Comparison of ENCODE assay signal across 9 cellular contexts in the genomic region with DNA sequence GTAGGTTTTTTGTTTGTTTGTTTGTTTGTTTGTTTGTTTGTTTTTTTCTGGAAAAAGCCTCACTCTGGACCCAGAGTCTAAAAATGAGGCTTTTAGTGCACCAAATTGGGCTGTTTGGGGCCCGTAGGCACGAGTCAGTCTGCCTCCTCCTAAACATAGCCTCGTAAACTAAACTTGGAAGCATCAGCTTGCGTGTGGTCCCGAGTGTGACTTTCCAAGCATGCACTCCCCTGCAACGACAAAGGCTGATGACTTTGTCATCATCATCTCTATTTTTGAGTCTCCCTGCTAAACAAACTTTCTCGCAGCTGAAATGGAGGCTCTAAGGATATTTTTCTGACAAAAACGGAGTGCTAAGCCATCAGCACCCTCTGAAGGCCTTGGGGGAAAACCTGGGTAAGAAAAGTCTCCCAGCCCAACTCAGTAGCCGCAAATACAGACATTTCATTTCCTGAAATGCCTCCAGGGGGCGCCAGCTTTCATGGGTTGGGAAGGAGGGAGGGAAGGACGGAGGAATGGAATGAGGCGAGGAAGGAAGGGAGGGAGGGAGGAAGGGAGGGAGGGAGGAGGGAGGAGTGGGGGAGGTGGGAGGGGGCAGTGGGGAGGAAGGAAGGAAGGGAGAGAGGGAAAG.
DNase-seq lines count a peak whose midpoint lies in the region; ATAC-seq and TF ChIP-seq lines count a peak whose summit lies in the region.
"Had no signal": no experiment of that assay in that cellular context is flagged by ENCODE, and none has a peak within 500 bp of the region (broad histone marks: within the 10 kb centered on the region; RNA-seq: fewer than 3 reads in every experiment).

No MANE protein-coding gene starts in this region.

- peak; percentile 69 for TF ChIP-seq CTCF in A673 (conservative IDR thresholded peaks at IDR 0.05; ENCODE audit: low read depth, low read length)
- TF ChIP-seq CTCF in GM06990 (IDR thresholded peaks at IDR 0.05; ENCODE audit: insufficient read depth, low read length, poor library complexity, severe bottlenecking) = peak; percentile 68

- H3K9me3 ChIP-seq in A673 (ENCODE audit: low read depth, low read length, poor library complexity, severe bottlenecking) = no peaks in the 10 kb centered on the region

- POLR2A ChIA-PET in A673 (lab: Charles Lee; ENCODE audit: low non-redundant PET) = interaction anchor here (0.6 kb wide), 1 partner anchor 93 kb away, joined by 3 read pairs; no protein-coding TSS in a partner anchor

- no peak overlapping the region for H3K4me3 ChIP-seq in A673 (ENCODE audit: low read depth, low read length, poor library complexity, severe bottlenecking)
- no peak overlapping the region for H3K4me3 ChIP-seq in GM06990 (replicated peaks; ENCODE audit: low read depth, low read length)

- no peaks in the 10 kb centered on the region for H3K4me1 ChIP-seq in A673 (ENCODE audit: insufficient read depth, low read length, poor library complexity, severe bottlenecking)

- H3K27me3 ChIP-seq in A673 (replicated peaks; ENCODE audit: insufficient read depth, low read depth, low read length, poor library complexity) = peaks cover 7% of the 10 kb centered on the region
- no peaks in the 10 kb centered on the region for H3K27me3 ChIP-seq in GM06990 (replicated peaks; ENCODE audit: control insufficient read depth, insufficient read depth, low read length)

- no TSS peak for BruUV-seq in A673 (replicated peaks; lab: Mats Ljungman, UMichigan)

- H3K36me3 ChIP-seq in A673 (ENCODE audit: insufficient read depth, low read length, poor library complexity, severe bottlenecking) (no peaks in the 10 kb centered on the region), GM06990 (ENCODE audit: control insufficient read depth, insufficient read depth, low read length) (no peaks in the 10 kb centered on the region)

- DNase-seq in A673 (ENCODE audit: low spot score) (peak; percentile 86), GM06990 (ENCODE audit: extremely low read depth, insufficient read length) (no peak), NCI-H2171 (lab: John Stamatoyannopoulos, UW) (peak; percentile 21), cardiac septum (ENCODE audit: low spot score) (peak; percentile 76), posterior cingulate gyrus (peak in 9 of 10 donors; percentile 59 to 95 (median 86))
- peak; percentile 72 for DNase-seq in activated CD8-positive, alpha-beta memory T cell treated with anti-CD3 and anti-CD28 coated beads, Interleukin-2, amount 50 U/mL, for 48 hours

- ATAC-seq in GM19328 (IDR thresholded peaks at IDR 0.05; ENCODE audit: unreplicated experiment) (no peak), GM21529 (IDR thresholded peaks at IDR 0.05; ENCODE audit: unreplicated experiment) (no peak)
- ATAC-seq: naive thymus-derived CD4-positive, alpha-beta T cell had no signal

- intact Hi-C loops in A673 (cut with micrococcal nuclease; ENCODE audit: unreplicated experiment) (loop anchor here (2.0 to 10.0 kb wide), 2 partner anchors 217 to 251 kb away; no protein-coding TSS in a partner anchor), cardiac septum (cut with DNase I) (loop anchor here (5.0 to 10.0 kb wide), 2 partner anchors 217 to 251 kb away; no protein-coding TSS in a partner anchor), posterior cingulate gyrus (cut with DNase I) (loop anchor here (2.0 to 5.0 kb wide), 2 partner anchors 219 to 249 kb away; no protein-coding TSS in a partner anchor)

- CTCF ChIA-PET in A673 (lab: Charles Lee) = interaction anchor here (0.5 to 1.1 kb wide), 5 partner anchors 33 to 251 kb away, joined by 3 to 10 read pairs (median 4); no protein-coding TSS in a partner anchor

- no peak overlapping the region for H3K27ac ChIP-seq in A673 (ENCODE audit: low read depth, low read length, poor library complexity, severe bottlenecking)
